In the genomic region with DNA sequence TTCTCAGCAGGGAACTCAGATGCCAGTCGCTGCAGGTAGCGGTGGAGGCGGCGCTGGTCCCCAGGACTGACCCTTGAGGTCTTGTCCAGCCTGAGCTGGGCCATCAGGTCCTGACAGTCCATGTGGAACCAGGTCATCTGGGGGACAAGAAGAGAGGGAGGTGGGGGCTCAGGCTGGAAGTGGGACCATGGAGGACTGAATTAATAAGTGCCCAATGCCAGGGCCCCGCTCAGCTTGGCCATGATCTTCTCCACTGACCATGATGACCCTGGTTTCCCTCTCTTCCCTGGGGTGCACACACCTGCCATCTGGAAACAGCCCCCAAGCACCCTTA, we compare ENCODE assay signal across 31 cellular contexts. TPM values are rescaled to one million over a fixed set of nuclear protein-coding genes. Genes with fewer than 3 reads are reported as not detected.
"Had no signal": no experiment of that assay in that cellular context is flagged by ENCODE, and none has a peak within 500 bp of the region (broad histone marks: within the 10 kb centered on the region; RNA-seq: fewer than 3 reads in every experiment).

No MANE protein-coding gene starts in this region.

- H3K4me3 ChIP-seq: K562, Peyer's patch had no signal

- FAIRE-seq: K562 had no signal

- H3K4me1 ChIP-seq: Peyer's patch had no signal

- ATAC-seq: activated CD8-positive, alpha-beta memory T cell treated with anti-CD3 and anti-CD28 coated beads, Interleukin-2, amount 10 ng/mL, durations not matched to agents 7 days and 5 days; activated naive CD8-positive, alpha-beta T cell treated with anti-CD3 and anti-CD28 coated beads, Interleukin-2, amount 50 U/mL, for 24 hours; K562; PC-3 had no signal

- DNase-seq: activated B cell treated with CpG ODN at 0.5 μM for 24 hours; activated CD4-positive, alpha-beta memory T cell treated with anti-CD3 and anti-CD28 coated beads, Interleukin-2, amount 10 ng/mL, durations not matched to agents 7 days and 5 days; activated CD4-positive, alpha-beta T cell treated with anti-CD3 and anti-CD28 coated beads for 48 hours; activated CD4-positive, CD25-positive, alpha-beta regulatory T cell treated with anti-CD3 and anti-CD28 coated beads, Interleukin-2, amount 50 U/mL, for 72 hours; activated CD8-positive, alpha-beta memory T cell treated with anti-CD3 and anti-CD28 coated beads for 24 hours; activated CD8-positive, alpha-beta memory T cell treated with anti-CD3 and anti-CD28 coated beads, Interleukin-2, amount 10 ng/mL, durations not matched to agents 7 days and 5 days; activated CD8-positive, alpha-beta memory T cell treated with anti-CD3 and anti-CD28 coated beads, Interleukin-2, amount 50 U/mL, for 48 hours; activated effector memory CD4-positive, alpha-beta T cell treated with Interleukin-2 at 50 U/mL for 16 hours; activated naive CD4-positive, alpha-beta T cell treated with anti-CD3 and anti-CD28 coated beads, Interleukin-2, amount 10 ng/mL, durations not matched to agents 7 days and 5 days; activated naive CD8-positive, alpha-beta T cell treated with anti-CD3 and anti-CD28 coated beads, Interleukin-2, amount 50 U/mL, for 24 hours; activated T-cell treated with anti-CD3 and anti-CD28 coated beads, Interleukin-2, amount 50 U/mL, for 48 hours; Karpas-422; NCI-H1105; NCI-H1417 treated with DMSO at 0.1 percent for 48 hours; NCI-H187 treated with DMSO at 0.1 percent for 48 hours; NCI-H2081 treated with DMSO at 0.1 percent for 48 hours; NCI-H345; NCI-H526; NCI-H748 treated with DMSO at 0.1 percent for 48 hours; NK-92 treated with Interleukin-12 subunit alpha and Interleukin-12 subunit beta, amount 100 ng/mL, for 24 hours; PC-3; Peyer's patch; RPMI8226; SW 1271; T-helper 1 cell; T-helper 2 cell; T-helper 9 cell had no signal

- H3K27me3 ChIP-seq: Peyer's patch had no signal

- H3K27ac ChIP-seq: Peyer's patch, VCaP had no signal

- H3K9me3 ChIP-seq: Peyer's patch had no signal

- H3K36me3 ChIP-seq: Peyer's patch had no signal

RNA-seq across cellular contexts. Expression of gene KIAA1755, which starts 47.0 kb away (rescaled TPM):
- total RNA-seq: activated B cell treated with CpG ODN at 0.5 μM for 24 hours; activated CD4-positive, alpha-beta memory T cell treated with anti-CD3 and anti-CD28 coated beads, Interleukin-2, amount 10 ng/mL, durations not matched to agents 7 days and 5 days; activated CD8-positive, alpha-beta memory T cell treated with anti-CD3 and anti-CD28 coated beads, Interleukin-2, amount 10 ng/mL, durations not matched to agents 7 days and 5 days; K562; MCF 10A; NCI-H460 had no signal
- polyA plus RNA-seq: K562 had no signal
